Comparison of ENCODE assay signal across 7 cellular contexts in genomic region chr6:109381007-109381746, GRCh38. TPM values are rescaled to one million over a fixed set of nuclear protein-coding genes. Genes with fewer than 3 reads are reported as not detected.
DNase-seq lines count a peak whose midpoint lies in the region; ATAC-seq and TF ChIP-seq lines count a peak whose summit lies in the region.

No MANE protein-coding gene starts in this region.

- peak overlapping the region; percentile 92 for H3K27ac ChIP-seq in KMS-11

- peak overlapping the region; percentile 97 for H3K27ac Mint-ChIP-seq in activated T-helper 2 cell treated with anti-CD3 and anti-CD28 coated beads, Interferon-gamma antibody, Interleukin-2, Interleukin-4, amounts not matched to agents 10 μg/mL and 5 μg/mL and 100 μg/mL, durations not matched to agents 14 hours and 24 hours and 36 hours
- H3K27ac Mint-ChIP-seq in stimulated activated naive B cell treated with anti-CD40 and anti-IgM and Interleukin-4, amounts not matched to agents 10 μg/mL and 1 μg/mL and 100 μg/mL, for 72 hours: peak overlapping the region; percentile 100

- no peak overlapping the region; the same call in 1 of the 2 replicates for H2AFZ ChIP-seq in KMS-11 (ENCODE audit: low read depth)

- intact Hi-C loops in activated T-helper 2 cell treated with anti-CD3 and anti-CD28 coated beads, Interferon-gamma antibody, Interleukin-2, Interleukin-4, amounts not matched to agents 10 μg/mL and 5 μg/mL and 100 μg/mL, durations not matched to agents 14 hours and 24 hours and 36 hours (cut with micrococcal nuclease): loop anchor here (1.0 to 10.0 kb wide), 7 partner anchors 8 to 1924 kb away; partner anchors contain the start of genes ARMC2, CDC40, OSTM1 and PDSS2

- H3K4me3 ChIP-seq in GM12865 (ENCODE audit: low read depth, low read length) (peak overlapping the region; percentile 85), KMS-11 (IDR thresholded peaks at IDR 0.05; ENCODE audit: insufficient read depth, low read depth, low read length) (no peak overlapping the region), iPS-15b (ENCODE audit: low read depth, low read length) (peak overlapping the region; percentile 78)

- peaks cover 51% of the 10 kb centered on the region for H3K36me3 Mint-ChIP-seq in activated T-helper 2 cell treated with anti-CD3 and anti-CD28 coated beads, Interferon-gamma antibody, Interleukin-2, Interleukin-4, amounts not matched to agents 10 μg/mL and 5 μg/mL and 100 μg/mL, durations not matched to agents 14 hours and 24 hours and 36 hours (ENCODE audit: low read depth)
- peaks cover 21 to 37% of the 10 kb centered on the region in 2 donors for H3K36me3 Mint-ChIP-seq in stimulated activated naive B cell treated with anti-CD40 and anti-IgM and Interleukin-4, amounts not matched to agents 10 μg/mL and 1 μg/mL and 100 μg/mL, for 72 hours

- peaks cover 3% of the 10 kb centered on the region for H3K27me3 Mint-ChIP-seq in activated T-helper 2 cell treated with anti-CD3 and anti-CD28 coated beads, Interferon-gamma antibody, Interleukin-2, Interleukin-4, amounts not matched to agents 10 μg/mL and 5 μg/mL and 100 μg/mL, durations not matched to agents 14 hours and 24 hours and 36 hours (ENCODE audit: low read depth)
- H3K27me3 Mint-ChIP-seq in stimulated activated naive B cell treated with anti-CD40 and anti-IgM and Interleukin-4, amounts not matched to agents 10 μg/mL and 1 μg/mL and 100 μg/mL, for 72 hours: no peaks in the 10 kb centered on the region

- peaks cover 9% of the 10 kb centered on the region; the same call in 1 of the 2 replicates for H4K20me1 ChIP-seq in KMS-11 (ENCODE audit: insufficient read depth)

- TF ChIP-seq CTCF in GM12865 (IDR thresholded peaks at IDR 0.05; ENCODE audit: insufficient read depth, low read depth, low read length, missing control alignments): no peak
- no peak for TF ChIP-seq CTCF in KMS-11 (conservative IDR thresholded peaks at IDR 0.05; ENCODE audit: low read depth, low read length)

- H3K9ac ChIP-seq in KMS-11: peak overlapping the region; percentile 90
- H3K9ac ChIP-seq in iPS-15b (ENCODE audit: low read depth, low read length): peak overlapping the region; percentile 100

- H3K4me1 ChIP-seq in KMS-11 (ENCODE audit: low read depth, poor library complexity, severe bottlenecking): peaks cover 17% of the 10 kb centered on the region
- peaks cover 3% of the 10 kb centered on the region for H3K4me1 ChIP-seq in iPS-15b (ENCODE audit: control insufficient read depth, insufficient read depth, low read length)

- no peak for DNase-seq in GM12865 (ENCODE audit: low read depth)
- no peak for DNase-seq in activated T-helper 2 cell treated with anti-CD3 and anti-CD28 coated beads, Interferon-gamma antibody, Interleukin-2, Interleukin-4, amounts not matched to agents 10 μg/mL and 5 μg/mL and 100 μg/mL, durations not matched to agents 14 hours and 24 hours and 36 hours (ENCODE audit: low spot score)
- DNase-seq in stimulated activated naive B cell treated with anti-CD40 and anti-IgM and Interleukin-4, amounts not matched to agents 10 μg/mL and 1 μg/mL and 100 μg/mL, for 72 hours: no peak

- peaks cover 50% of the 10 kb centered on the region for H3K79me2 ChIP-seq in KMS-11 (ENCODE audit: insufficient read depth, low read depth)

- H3K4me2 ChIP-seq in KMS-11: peak overlapping the region; percentile 88

- peaks cover 49% of the 10 kb centered on the region for H3K4me1 Mint-ChIP-seq in activated T-helper 2 cell treated with anti-CD3 and anti-CD28 coated beads, Interferon-gamma antibody, Interleukin-2, Interleukin-4, amounts not matched to agents 10 μg/mL and 5 μg/mL and 100 μg/mL, durations not matched to agents 14 hours and 24 hours and 36 hours (ENCODE audit: low read depth)
- H3K4me1 Mint-ChIP-seq in stimulated activated naive B cell treated with anti-CD40 and anti-IgM and Interleukin-4, amounts not matched to agents 10 μg/mL and 1 μg/mL and 100 μg/mL, for 72 hours: peaks cover 29 to 45% of the 10 kb centered on the region in 2 donors

- ATAC-seq in stimulated activated naive B cell treated with anti-CD40 and anti-IgM and Interleukin-4, amounts not matched to agents 10 μg/mL and 1 μg/mL and 100 μg/mL, for 72 hours (replicated peaks): peak in 1 of 2 donors; percentile 0
- ATAC-seq in HG02623 (IDR thresholded peaks at IDR 0.05; ENCODE audit: unreplicated experiment) (no peak), GM19324 (IDR thresholded peaks at IDR 0.05; ENCODE audit: low FRiP score, unreplicated experiment) (no peak)

- H3K27me3 ChIP-seq in KMS-11 (ENCODE audit: insufficient read depth, low read depth) (no peaks in the 10 kb centered on the region), iPS-15b (ENCODE audit: control insufficient read depth, insufficient read depth, low read length) (no peaks in the 10 kb centered on the region)

- H3K36me3 ChIP-seq in KMS-11 (ENCODE audit: insufficient read depth): peaks cover 3% of the 10 kb centered on the region; the same call in 1 of the 2 replicates
- H3K36me3 ChIP-seq in iPS-15b (ENCODE audit: control insufficient read depth, insufficient read depth, low read length): peaks cover 12% of the 10 kb centered on the region

- peak overlapping the region; percentile 98 for H3K4me3 Mint-ChIP-seq in activated T-helper 2 cell treated with anti-CD3 and anti-CD28 coated beads, Interferon-gamma antibody, Interleukin-2, Interleukin-4, amounts not matched to agents 10 μg/mL and 5 μg/mL and 100 μg/mL, durations not matched to agents 14 hours and 24 hours and 36 hours (ENCODE audit: low read depth)
- H3K4me3 Mint-ChIP-seq in stimulated activated naive B cell treated with anti-CD40 and anti-IgM and Interleukin-4, amounts not matched to agents 10 μg/mL and 1 μg/mL and 100 μg/mL, for 72 hours: peak overlapping the region; percentile 95 to 97

- H3K9me3 ChIP-seq in iPS-15b (ENCODE audit: control insufficient read depth, insufficient read depth, low read length): no peaks in the 10 kb centered on the region

- no peaks in the 10 kb centered on the region for H3K9me3 Mint-ChIP-seq in activated T-helper 2 cell treated with anti-CD3 and anti-CD28 coated beads, Interferon-gamma antibody, Interleukin-2, Interleukin-4, amounts not matched to agents 10 μg/mL and 5 μg/mL and 100 μg/mL, durations not matched to agents 14 hours and 24 hours and 36 hours
- H3K9me3 Mint-ChIP-seq in stimulated activated naive B cell treated with anti-CD40 and anti-IgM and Interleukin-4, amounts not matched to agents 10 μg/mL and 1 μg/mL and 100 μg/mL, for 72 hours: no peaks in the 10 kb centered on the region

RNA-seq across cellular contexts. Expression of gene CD164, which starts 1.1 kb away (rescaled TPM):
- 206 and 207 TPM in 2 replicates for total RNA-seq in activated T-helper 2 cell treated with anti-CD3 and anti-CD28 coated beads, Interferon-gamma antibody, Interleukin-2, Interleukin-4, amounts not matched to agents 10 μg/mL and 5 μg/mL and 100 μg/mL, durations not matched to agents 14 hours and 24 hours and 36 hours

RNA-seq across cellular contexts. Expression of gene PPIL6, which starts 59.3 kb away (rescaled TPM):
- total RNA-seq in activated T-helper 2 cell treated with anti-CD3 and anti-CD28 coated beads, Interferon-gamma antibody, Interleukin-2, Interleukin-4, amounts not matched to agents 10 μg/mL and 5 μg/mL and 100 μg/mL, durations not matched to agents 14 hours and 24 hours and 36 hours: 0.32 TPM in 1 of 2 replicates, not detected in the other

RNA-seq across cellular contexts. Expression of gene SMPD2, which starts 59.3 kb away (rescaled TPM):
- total RNA-seq in activated T-helper 2 cell treated with anti-CD3 and anti-CD28 coated beads, Interferon-gamma antibody, Interleukin-2, Interleukin-4, amounts not matched to agents 10 μg/mL and 5 μg/mL and 100 μg/mL, durations not matched to agents 14 hours and 24 hours and 36 hours: 14.7 and 17.5 TPM in 2 replicates
